Comparison of ENCODE assay signal across 1 cellular context in genomic region chr6:37202788-37203491, GRCh38.
TF ChIP-seq lines count a peak whose summit lies in the region.

No MANE protein-coding gene starts in this region.

TF ChIP-seq in HEK293, 187 proteins besides CTCF, POLR2A, EP300 and RAD21 (continued from another document):
- TF ChIP-seq ZBTB44 (tag by site-specific recombination; IDR thresholded peaks at IDR 0.05) (no peak), ZNF843 (tag by site-specific recombination; IDR thresholded peaks at IDR 0.05) (peak; percentile 90), ZNF664 (tag by site-specific recombination; IDR thresholded peaks at IDR 0.05) (peak; percentile 61; the same call in 1 of the 2 replicates), ZNF132 (tag by site-specific recombination; IDR thresholded peaks at IDR 0.05; ENCODE audit: borderline replicate concordance) (no peak), ELK4 (IDR thresholded peaks at IDR 0.05; ENCODE audit: borderline replicate concordance, low read depth, low read length) (no peak), BCL11B (tag by site-specific recombination; IDR thresholded peaks at IDR 0.05; ENCODE audit: low read depth) (no peak), ZNF211 (tag by site-specific recombination; IDR thresholded peaks at IDR 0.05; ENCODE audit: low read depth) (no peak), ZNF670 (tag by site-specific recombination; IDR thresholded peaks at IDR 0.05; ENCODE audit: low read depth) (no peak), ZEB2 (tag by site-specific recombination; IDR thresholded peaks at IDR 0.05) (no peak), ZNF221 (tag by site-specific recombination; IDR thresholded peaks at IDR 0.05; ENCODE audit: borderline replicate concordance) (no peak), ZNF626 (tag by site-specific recombination; IDR thresholded peaks at IDR 0.05) (no peak), GLIS1 (tag by site-specific recombination; IDR thresholded peaks at IDR 0.05) (no peak), ZNF398 (tag by site-specific recombination; IDR thresholded peaks at IDR 0.05) (no peak), ZNF350 (tag by site-specific recombination; IDR thresholded peaks at IDR 0.05) (no peak), ZNF138 (tag by site-specific recombination; IDR thresholded peaks at IDR 0.05; ENCODE audit: borderline replicate concordance) (no peak), ZNF549 (tag by site-specific recombination; IDR thresholded peaks at IDR 0.05) (no peak)
- TF ChIP-seq, protein P1, sequence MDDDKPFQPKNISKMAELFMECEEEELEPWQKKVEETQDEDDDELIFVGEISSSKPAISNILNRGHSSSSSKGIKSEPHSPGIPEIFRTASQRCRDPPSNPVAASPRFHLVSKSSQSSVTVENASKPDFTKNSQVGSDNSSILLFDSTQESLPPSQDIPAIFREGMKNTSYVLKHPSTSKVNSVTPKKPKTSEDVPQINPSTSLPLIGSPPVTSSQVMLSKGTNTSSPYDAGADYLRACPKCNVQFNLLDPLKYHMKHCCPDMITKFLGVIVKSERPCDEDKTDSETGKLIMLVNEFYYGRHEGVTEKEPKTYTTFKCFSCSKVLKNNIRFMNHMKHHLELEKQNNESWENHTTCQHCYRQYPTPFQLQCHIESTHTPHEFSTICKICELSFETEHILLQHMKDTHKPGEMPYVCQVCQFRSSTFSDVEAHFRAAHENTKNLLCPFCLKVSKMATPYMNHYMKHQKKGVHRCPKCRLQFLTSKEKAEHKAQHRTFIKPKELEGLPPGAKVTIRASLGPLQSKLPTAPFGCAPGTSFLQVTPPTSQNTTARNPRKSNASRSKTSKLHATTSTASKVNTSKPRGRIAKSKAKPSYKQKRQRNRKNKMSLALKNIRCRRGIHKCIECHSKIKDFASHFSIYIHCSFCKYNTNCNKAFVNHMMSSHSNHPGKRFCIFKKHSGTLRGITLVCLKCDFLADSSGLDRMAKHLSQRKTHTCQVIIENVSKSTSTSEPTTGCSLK (tag by site-specific recombination; IDR thresholded peaks at IDR 0.05): no peak
